In the genomic region with DNA sequence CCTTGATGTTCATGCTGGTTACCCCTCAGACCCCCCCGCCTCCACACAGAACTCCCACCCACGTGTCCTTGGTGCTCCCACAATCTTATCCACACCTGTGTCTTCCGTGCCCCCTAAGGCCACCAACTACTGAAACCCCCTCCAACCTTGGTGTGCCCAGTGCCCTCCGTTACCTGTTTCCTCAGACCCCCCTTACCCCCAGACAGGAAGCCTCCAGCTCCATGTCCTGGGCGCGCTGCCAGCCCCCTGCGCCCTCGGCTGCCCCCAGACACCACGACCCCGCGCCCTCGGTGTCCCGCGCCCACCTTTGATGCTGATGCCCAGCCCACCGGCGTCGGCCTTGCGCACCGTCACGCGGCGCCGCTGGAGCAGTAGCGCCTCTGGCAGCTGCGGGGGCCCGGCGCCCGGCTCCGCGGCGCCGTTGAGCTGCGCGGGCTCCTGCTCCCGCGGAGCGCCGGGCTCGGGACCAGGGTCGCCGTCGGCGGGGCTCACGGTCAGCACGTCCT, we compare ENCODE assay signal across 1 cellular context.
A peak's percentile ranks its signal among the peaks of the same experiment; 100 is the strongest.
TF ChIP-seq lines count a peak whose summit lies in the region.

No MANE protein-coding gene starts in this region.

TF ChIP-seq in HepG2, 621 proteins besides CTCF, POLR2A, EP300 and RAD21 (continued from another document and continues in another):
- TF ChIP-seq THAP9 (CRISPR knock-in tag; IDR thresholded peaks at IDR 0.05; ENCODE audit: borderline replicate concordance) (no peak), JARID2 (CRISPR knock-in tag; IDR thresholded peaks at IDR 0.05; ENCODE audit: insufficient replicate concordance) (no peak), ETV5 (CRISPR knock-in tag; IDR thresholded peaks at IDR 0.05; ENCODE audit: borderline replicate concordance) (no peak), KDM2A (CRISPR knock-in tag; IDR thresholded peaks at IDR 0.05; ENCODE audit: borderline replicate concordance, low read depth) (0 out of 2 replicates have a peak, but pooled peaks have one; percentile 17), ZBTB2 (CRISPR knock-in tag; IDR thresholded peaks at IDR 0.05; ENCODE audit: low read depth) (no peak), ZFP36L1 (CRISPR knock-in tag; IDR thresholded peaks at IDR 0.05) (no peak; the same call in 1 of the 2 replicates), DR1 (CRISPR knock-in tag; IDR thresholded peaks at IDR 0.05) (no peak), DNMT3B (CRISPR knock-in tag; conservative IDR thresholded peaks at IDR 0.05) (no peak), RBAK (CRISPR knock-in tag; IDR thresholded peaks at IDR 0.05) (no peak), ZNF616 (CRISPR knock-in tag; IDR thresholded peaks at IDR 0.05; ENCODE audit: low read depth) (peak; percentile 57; the same call in 1 of the 2 replicates), ZNF12 (CRISPR knock-in tag; IDR thresholded peaks at IDR 0.05) (no peak), ZNF142 (CRISPR knock-in tag; IDR thresholded peaks at IDR 0.05) (no peak), NR2F6 (IDR thresholded peaks at IDR 0.05) (no peak), NR2F6 (CRISPR knock-in tag; IDR thresholded peaks at IDR 0.05) (no peak), REXO4 (CRISPR knock-in tag; IDR thresholded peaks at IDR 0.05; ENCODE audit: borderline replicate concordance) (no peak), RCOR2 (CRISPR knock-in tag; IDR thresholded peaks at IDR 0.05) (no peak), ELF4 (CRISPR knock-in tag; IDR thresholded peaks at IDR 0.05; ENCODE audit: borderline replicate concordance) (no peak), ZNF224 (CRISPR knock-in tag; IDR thresholded peaks at IDR 0.05) (no peak), ZBTB43 (CRISPR knock-in tag; conservative IDR thresholded peaks at IDR 0.05) (no peak), ZKSCAN1 (IDR thresholded peaks at IDR 0.05; ENCODE audit: low read length) (no peak), FOSL2 (CRISPR knock-in tag; IDR thresholded peaks at IDR 0.05) (no peak), CEBPG (CRISPR knock-in tag; IDR thresholded peaks at IDR 0.05) (no peak)
- TF ChIP-seq, protein P1, sequence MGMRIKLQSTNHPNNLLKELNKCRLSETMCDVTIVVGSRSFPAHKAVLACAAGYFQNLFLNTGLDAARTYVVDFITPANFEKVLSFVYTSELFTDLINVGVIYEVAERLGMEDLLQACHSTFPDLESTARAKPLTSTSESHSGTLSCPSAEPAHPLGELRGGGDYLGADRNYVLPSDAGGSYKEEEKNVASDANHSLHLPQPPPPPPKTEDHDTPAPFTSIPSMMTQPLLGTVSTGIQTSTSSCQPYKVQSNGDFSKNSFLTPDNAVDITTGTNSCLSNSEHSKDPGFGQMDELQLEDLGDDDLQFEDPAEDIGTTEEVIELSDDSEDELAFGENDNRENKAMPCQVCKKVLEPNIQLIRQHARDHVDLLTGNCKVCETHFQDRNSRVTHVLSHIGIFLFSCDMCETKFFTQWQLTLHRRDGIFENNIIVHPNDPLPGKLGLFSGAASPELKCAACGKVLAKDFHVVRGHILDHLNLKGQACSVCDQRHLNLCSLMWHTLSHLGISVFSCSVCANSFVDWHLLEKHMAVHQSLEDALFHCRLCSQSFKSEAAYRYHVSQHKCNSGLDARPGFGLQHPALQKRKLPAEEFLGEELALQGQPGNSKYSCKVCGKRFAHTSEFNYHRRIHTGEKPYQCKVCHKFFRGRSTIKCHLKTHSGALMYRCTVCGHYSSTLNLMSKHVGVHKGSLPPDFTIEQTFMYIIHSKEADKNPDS (CRISPR knock-in tag; IDR thresholded peaks at IDR 0.05) = 0 out of 2 replicates have a peak, but pooled peaks have one; percentile 15
- TF ChIP-seq, protein P2, sequence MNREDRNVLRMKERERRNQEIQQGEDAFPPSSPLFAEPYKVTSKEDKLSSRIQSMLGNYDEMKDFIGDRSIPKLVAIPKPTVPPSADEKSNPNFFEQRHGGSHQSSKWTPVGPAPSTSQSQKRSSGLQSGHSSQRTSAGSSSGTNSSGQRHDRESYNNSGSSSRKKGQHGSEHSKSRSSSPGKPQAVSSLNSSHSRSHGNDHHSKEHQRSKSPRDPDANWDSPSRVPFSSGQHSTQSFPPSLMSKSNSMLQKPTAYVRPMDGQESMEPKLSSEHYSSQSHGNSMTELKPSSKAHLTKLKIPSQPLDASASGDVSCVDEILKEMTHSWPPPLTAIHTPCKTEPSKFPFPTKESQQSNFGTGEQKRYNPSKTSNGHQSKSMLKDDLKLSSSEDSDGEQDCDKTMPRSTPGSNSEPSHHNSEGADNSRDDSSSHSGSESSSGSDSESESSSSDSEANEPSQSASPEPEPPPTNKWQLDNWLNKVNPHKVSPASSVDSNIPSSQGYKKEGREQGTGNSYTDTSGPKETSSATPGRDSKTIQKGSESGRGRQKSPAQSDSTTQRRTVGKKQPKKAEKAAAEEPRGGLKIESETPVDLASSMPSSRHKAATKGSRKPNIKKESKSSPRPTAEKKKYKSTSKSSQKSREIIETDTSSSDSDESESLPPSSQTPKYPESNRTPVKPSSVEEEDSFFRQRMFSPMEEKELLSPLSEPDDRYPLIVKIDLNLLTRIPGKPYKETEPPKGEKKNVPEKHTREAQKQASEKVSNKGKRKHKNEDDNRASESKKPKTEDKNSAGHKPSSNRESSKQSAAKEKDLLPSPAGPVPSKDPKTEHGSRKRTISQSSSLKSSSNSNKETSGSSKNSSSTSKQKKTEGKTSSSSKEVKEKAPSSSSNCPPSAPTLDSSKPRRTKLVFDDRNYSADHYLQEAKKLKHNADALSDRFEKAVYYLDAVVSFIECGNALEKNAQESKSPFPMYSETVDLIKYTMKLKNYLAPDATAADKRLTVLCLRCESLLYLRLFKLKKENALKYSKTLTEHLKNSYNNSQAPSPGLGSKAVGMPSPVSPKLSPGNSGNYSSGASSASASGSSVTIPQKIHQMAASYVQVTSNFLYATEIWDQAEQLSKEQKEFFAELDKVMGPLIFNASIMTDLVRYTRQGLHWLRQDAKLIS (CRISPR knock-in tag; IDR thresholded peaks at IDR 0.05) = no peak
- TF ChIP-seq, protein P3, sequence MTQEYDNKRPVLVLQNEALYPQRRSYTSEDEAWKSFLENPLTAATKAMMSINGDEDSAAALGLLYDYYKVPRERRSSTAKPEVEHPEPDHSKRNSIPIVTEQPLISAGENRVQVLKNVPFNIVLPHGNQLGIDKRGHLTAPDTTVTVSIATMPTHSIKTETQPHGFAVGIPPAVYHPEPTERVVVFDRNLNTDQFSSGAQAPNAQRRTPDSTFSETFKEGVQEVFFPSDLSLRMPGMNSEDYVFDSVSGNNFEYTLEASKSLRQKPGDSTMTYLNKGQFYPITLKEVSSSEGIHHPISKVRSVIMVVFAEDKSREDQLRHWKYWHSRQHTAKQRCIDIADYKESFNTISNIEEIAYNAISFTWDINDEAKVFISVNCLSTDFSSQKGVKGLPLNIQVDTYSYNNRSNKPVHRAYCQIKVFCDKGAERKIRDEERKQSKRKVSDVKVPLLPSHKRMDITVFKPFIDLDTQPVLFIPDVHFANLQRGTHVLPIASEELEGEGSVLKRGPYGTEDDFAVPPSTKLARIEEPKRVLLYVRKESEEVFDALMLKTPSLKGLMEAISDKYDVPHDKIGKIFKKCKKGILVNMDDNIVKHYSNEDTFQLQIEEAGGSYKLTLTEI (CRISPR knock-in tag; conservative IDR thresholded peaks at IDR 0.05) = no peak
- TF ChIP-seq, protein P4, sequence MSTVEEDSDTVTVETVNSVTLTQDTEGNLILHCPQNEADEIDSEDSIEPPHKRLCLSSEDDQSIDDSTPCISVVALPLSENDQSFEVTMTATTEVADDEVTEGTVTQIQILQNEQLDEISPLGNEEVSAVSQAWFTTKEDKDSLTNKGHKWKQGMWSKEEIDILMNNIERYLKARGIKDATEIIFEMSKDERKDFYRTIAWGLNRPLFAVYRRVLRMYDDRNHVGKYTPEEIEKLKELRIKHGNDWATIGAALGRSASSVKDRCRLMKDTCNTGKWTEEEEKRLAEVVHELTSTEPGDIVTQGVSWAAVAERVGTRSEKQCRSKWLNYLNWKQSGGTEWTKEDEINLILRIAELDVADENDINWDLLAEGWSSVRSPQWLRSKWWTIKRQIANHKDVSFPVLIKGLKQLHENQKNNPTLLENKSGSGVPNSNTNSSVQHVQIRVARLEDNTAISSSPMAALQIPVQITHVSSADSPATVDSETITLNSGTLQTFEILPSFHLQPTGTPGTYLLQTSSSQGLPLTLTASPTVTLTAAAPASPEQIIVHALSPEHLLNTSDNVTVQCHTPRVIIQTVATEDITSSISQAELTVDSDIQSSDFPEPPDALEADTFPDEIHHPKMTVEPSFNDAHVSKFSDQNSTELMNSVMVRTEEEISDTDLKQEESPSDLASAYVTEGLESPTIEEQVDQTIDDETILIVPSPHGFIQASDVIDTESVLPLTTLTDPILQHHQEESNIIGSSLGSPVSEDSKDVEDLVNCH (CRISPR knock-in tag; IDR thresholded peaks at IDR 0.05) = no peak
